Comparison of ENCODE assay signal across 1 cellular context in the genomic region with DNA sequence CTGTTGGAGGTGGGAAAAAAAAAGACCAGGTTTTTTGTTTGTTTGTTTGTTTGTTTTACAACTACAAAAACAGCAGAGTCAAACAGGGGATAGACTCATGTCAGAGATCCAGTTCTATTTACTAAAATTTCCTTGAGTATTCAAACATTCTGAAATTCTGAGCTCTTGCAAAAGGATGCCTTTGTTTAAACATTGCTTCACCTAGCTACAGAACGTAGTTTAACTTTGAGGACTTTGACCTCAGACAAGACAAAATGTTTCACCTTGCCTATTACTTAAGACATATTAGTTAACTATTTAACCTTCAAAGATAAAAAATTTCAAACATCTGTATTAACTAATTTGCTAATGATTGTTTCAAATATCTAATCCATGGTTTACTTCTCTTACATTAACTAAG.
TF ChIP-seq lines count a peak whose summit lies in the region.

No MANE protein-coding gene starts in this region.

TF ChIP-seq in liver, 16 proteins besides CTCF, POLR2A, EP300 and RAD21 (continued from another document):
- TF ChIP-seq, protein P1, sequence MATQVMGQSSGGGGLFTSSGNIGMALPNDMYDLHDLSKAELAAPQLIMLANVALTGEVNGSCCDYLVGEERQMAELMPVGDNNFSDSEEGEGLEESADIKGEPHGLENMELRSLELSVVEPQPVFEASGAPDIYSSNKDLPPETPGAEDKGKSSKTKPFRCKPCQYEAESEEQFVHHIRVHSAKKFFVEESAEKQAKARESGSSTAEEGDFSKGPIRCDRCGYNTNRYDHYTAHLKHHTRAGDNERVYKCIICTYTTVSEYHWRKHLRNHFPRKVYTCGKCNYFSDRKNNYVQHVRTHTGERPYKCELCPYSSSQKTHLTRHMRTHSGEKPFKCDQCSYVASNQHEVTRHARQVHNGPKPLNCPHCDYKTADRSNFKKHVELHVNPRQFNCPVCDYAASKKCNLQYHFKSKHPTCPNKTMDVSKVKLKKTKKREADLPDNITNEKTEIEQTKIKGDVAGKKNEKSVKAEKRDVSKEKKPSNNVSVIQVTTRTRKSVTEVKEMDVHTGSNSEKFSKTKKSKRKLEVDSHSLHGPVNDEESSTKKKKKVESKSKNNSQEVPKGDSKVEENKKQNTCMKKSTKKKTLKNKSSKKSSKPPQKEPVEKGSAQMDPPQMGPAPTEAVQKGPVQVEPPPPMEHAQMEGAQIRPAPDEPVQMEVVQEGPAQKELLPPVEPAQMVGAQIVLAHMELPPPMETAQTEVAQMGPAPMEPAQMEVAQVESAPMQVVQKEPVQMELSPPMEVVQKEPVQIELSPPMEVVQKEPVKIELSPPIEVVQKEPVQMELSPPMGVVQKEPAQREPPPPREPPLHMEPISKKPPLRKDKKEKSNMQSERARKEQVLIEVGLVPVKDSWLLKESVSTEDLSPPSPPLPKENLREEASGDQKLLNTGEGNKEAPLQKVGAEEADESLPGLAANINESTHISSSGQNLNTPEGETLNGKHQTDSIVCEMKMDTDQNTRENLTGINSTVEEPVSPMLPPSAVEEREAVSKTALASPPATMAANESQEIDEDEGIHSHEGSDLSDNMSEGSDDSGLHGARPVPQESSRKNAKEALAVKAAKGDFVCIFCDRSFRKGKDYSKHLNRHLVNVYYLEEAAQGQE (IDR thresholded peaks at IDR 0.05), result no peak
- TF ChIP-seq, protein P2, sequence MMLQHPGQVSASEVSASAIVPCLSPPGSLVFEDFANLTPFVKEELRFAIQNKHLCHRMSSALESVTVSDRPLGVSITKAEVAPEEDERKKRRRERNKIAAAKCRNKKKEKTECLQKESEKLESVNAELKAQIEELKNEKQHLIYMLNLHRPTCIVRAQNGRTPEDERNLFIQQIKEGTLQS (IDR thresholded peaks at IDR 0.05), result peak; percentile 28
- TF ChIP-seq, protein P3, sequence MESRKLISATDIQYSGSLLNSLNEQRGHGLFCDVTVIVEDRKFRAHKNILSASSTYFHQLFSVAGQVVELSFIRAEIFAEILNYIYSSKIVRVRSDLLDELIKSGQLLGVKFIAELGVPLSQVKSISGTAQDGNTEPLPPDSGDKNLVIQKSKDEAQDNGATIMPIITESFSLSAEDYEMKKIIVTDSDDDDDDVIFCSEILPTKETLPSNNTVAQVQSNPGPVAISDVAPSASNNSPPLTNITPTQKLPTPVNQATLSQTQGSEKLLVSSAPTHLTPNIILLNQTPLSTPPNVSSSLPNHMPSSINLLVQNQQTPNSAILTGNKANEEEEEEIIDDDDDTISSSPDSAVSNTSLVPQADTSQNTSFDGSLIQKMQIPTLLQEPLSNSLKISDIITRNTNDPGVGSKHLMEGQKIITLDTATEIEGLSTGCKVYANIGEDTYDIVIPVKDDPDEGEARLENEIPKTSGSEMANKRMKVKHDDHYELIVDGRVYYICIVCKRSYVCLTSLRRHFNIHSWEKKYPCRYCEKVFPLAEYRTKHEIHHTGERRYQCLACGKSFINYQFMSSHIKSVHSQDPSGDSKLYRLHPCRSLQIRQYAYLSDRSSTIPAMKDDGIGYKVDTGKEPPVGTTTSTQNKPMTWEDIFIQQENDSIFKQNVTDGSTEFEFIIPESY (IDR thresholded peaks at IDR 0.05), result peak; percentile 25
- no peak for TF ChIP-seq EGR1 (IDR thresholded peaks at IDR 0.05; ENCODE audit: low read depth in 2 of 2)
- TF ChIP-seq JUND (IDR thresholded peaks at IDR 0.05), result peak; percentile 84 to 85
- peak; percentile 68 for TF ChIP-seq FOXA2 (IDR thresholded peaks at IDR 0.05)
- peak; percentile 50 for TF ChIP-seq NR2F2 (IDR thresholded peaks at IDR 0.05)
- peak; percentile 68 for TF ChIP-seq SP1 (IDR thresholded peaks at IDR 0.05)
- TF ChIP-seq YY1 (IDR thresholded peaks at IDR 0.05), result peak; percentile 38
- peak; percentile 69 to 76 for TF ChIP-seq RXRA (IDR thresholded peaks at IDR 0.05)
- TF ChIP-seq, protein P4, sequence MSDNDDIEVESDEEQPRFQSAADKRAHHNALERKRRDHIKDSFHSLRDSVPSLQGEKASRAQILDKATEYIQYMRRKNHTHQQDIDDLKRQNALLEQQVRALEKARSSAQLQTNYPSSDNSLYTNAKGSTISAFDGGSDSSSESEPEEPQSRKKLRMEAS (IDR thresholded peaks at IDR 0.05), result peak; percentile 31
- no peak for TF ChIP-seq GABPA (IDR thresholded peaks at IDR 0.05 in 1 of 2, conservative IDR thresholded peaks at IDR 0.05 in 1 of 2)
- TF ChIP-seq FOXA1 (IDR thresholded peaks at IDR 0.05), result no peak
